Comparison of ENCODE assay signal across 20 cellular contexts in the genomic region with DNA sequence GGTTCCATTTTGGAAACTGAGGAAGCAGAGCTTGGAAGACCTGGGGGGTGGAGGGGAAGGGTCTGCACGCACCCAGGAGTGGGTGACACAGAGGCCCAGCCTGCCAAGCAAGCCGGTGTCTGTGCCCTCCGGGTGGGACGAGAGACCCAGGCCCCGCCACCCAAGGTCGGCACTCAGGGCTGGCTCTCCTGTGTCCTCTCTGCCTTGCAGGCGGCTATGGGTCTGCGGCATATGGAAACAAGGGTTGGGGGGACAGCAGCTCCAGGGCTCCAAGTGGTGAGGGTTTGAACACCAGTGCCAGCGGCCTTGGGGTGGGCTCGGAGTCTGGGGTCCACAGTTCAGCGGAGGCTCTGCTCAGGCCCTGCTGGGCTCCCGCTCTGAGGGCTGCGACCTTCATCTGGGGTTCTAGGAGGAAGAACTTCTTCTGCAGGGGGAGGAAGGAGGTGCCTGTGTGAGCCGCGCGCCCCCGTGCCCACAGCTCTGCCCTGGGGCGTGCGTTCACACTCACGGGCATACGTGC. TPM values are rescaled to one million over a fixed set of nuclear protein-coding genes. Genes with fewer than 3 reads are reported as not detected.
A peak's percentile ranks its signal among the peaks of the same experiment; 100 is the strongest.
DNase-seq lines count a peak whose midpoint lies in the region; ATAC-seq and TF ChIP-seq lines count a peak whose summit lies in the region.
"Had no signal": no experiment of that assay in that cellular context is flagged by ENCODE, and none has a peak within 500 bp of the region (broad histone marks: within the 10 kb centered on the region; RNA-seq: fewer than 3 reads in every experiment).

No MANE protein-coding gene starts in this region.

- no peak for TF ChIP-seq RAD21 in SK-N-SH (IDR thresholded peaks at IDR 0.05; ENCODE audit: low read length)

- H3K4me2 ChIP-seq in SK-N-SH = no peak overlapping the region

- H4K20me1 ChIP-seq in SK-N-SH (ENCODE audit: insufficient read depth) = no peaks in the 10 kb centered on the region

- no peaks in the 10 kb centered on the region for H3K9me2 ChIP-seq in SK-N-SH

- peaks cover 26% of the 10 kb centered on the region for H3K4me1 Mint-ChIP-seq in CD4-positive, alpha-beta T cell (ENCODE audit: low read depth)
- peaks cover 29% of the 10 kb centered on the region for H3K4me1 Mint-ChIP-seq in activated CD4-positive, alpha-beta memory T cell treated with anti-CD3 and anti-CD28 coated beads for 36 hours (ENCODE audit: low read depth)
- H3K4me1 Mint-ChIP-seq in glutamatergic neuron (ENCODE audit: low read depth, unreplicated experiment) = no peaks in the 10 kb centered on the region

- 18% methylated on average over 14 of the region's 21 CpGs for WGBS in SK-N-SH (ENCODE audit: low lambda C conversion rate)

- H3K9me3 Mint-ChIP-seq in CD4-positive, alpha-beta T cell = no peaks in the 10 kb centered on the region
- no peaks in the 10 kb centered on the region for H3K9me3 Mint-ChIP-seq in activated CD4-positive, alpha-beta memory T cell treated with anti-CD3 and anti-CD28 coated beads for 36 hours
- H3K9me3 Mint-ChIP-seq in glutamatergic neuron (ENCODE audit: unreplicated experiment) = peaks cover 2% of the 10 kb centered on the region

- no peaks in the 10 kb centered on the region for H3K79me2 ChIP-seq in SK-N-SH (ENCODE audit: insufficient read depth)

- H3K9me3 ChIP-seq in SK-N-SH = no peaks in the 10 kb centered on the region
- H3K9me3 ChIP-seq in CD4-positive, alpha-beta T cell (ENCODE audit: control insufficient read depth, low read length) = no peaks in the 10 kb centered on the region
- H3K9me3 ChIP-seq: left lung, Peyer's patch, tibial nerve had no signal

- no peaks in the 10 kb centered on the region for H3K27me3 Mint-ChIP-seq in CD4-positive, alpha-beta T cell
- no peaks in the 10 kb centered on the region for H3K27me3 Mint-ChIP-seq in activated CD4-positive, alpha-beta memory T cell treated with anti-CD3 and anti-CD28 coated beads for 36 hours
- peaks cover 2% of the 10 kb centered on the region for H3K27me3 Mint-ChIP-seq in glutamatergic neuron (ENCODE audit: unreplicated experiment)

- no peak overlapping the region for H2AFZ ChIP-seq in SK-N-SH (ENCODE audit: low read depth)

- TF ChIP-seq EP300 in SK-N-SH (IDR thresholded peaks at IDR 0.05; ENCODE audit: borderline replicate concordance in 1 of 2, low read depth in 1 of 2, low read length in 1 of 2) = no peak

- TF ChIP-seq CTCF in SK-N-SH (IDR thresholded peaks at IDR 0.05) (no peak), glutamatergic neuron (IDR thresholded peaks at IDR 0.05; ENCODE audit: partially characterized antibody, unreplicated experiment) (no peak)
- TF ChIP-seq CTCF in CD4-positive, alpha-beta T cell (IDR thresholded peaks at IDR 0.05) = no peak

- H3K4me3 ChIP-seq in SK-N-SH (ENCODE audit: low read depth in 2 of 2, low read length in 1 of 2) = no peak overlapping the region
- H3K4me3 ChIP-seq: left lung had no signal

- DNase-seq in SK-N-SH (no peak), glutamatergic neuron (peak; percentile 14), COLO668 (lab: John Stamatoyannopoulos, UW; ENCODE audit: unreplicated experiment) (no peak), T-helper 9 cell (no peak), amygdala (lab: John Stamatoyannopoulos, UW) (no peak)
- peak in 1 of 10 experiments; percentile 36 for DNase-seq in CD4-positive, alpha-beta T cell
- DNase-seq in activated CD4-positive, alpha-beta memory T cell treated with anti-CD3 and anti-CD28 coated beads for 36 hours = peak; percentile 37
- DNase-seq: 8988T, brain microvascular endothelial cell, foreskin melanocyte, KBM-7, SW 1271 had no signal

- intact Hi-C loops in CD4-positive, alpha-beta T cell (cut with DNase I, micrococcal nuclease) = loop anchor here (1.0 to 5.0 kb wide), 8 partner anchors 22 to 292 kb away; no protein-coding TSS in a partner anchor
- intact Hi-C loops in activated CD4-positive, alpha-beta memory T cell treated with anti-CD3 and anti-CD28 coated beads for 36 hours (cut with micrococcal nuclease) = loop anchor here (1.0 to 2.0 kb wide), 4 partner anchors 16 to 86 kb away; a partner anchor contains a TSS

- no peaks in the 10 kb centered on the region for H3K36me3 ChIP-seq in SK-N-SH (replicated peaks in 1 of 2; ENCODE audit: control insufficient read depth in 1 of 2, insufficient read depth in 2 of 2, low read length in 1 of 2)
- H3K36me3 ChIP-seq: brain microvascular endothelial cell, Peyer's patch, tibial nerve had no signal

- peaks cover 5 to 14% of the 10 kb centered on the region in 2 experiments; a peak in 3 of 4 replicates for H3K4me1 ChIP-seq in SK-N-SH (ENCODE audit: control insufficient read depth in 1 of 2, insufficient read depth in 2 of 2, low read depth in 1 of 2, low read length in 1 of 2)

- POLR2A ChIA-PET in SK-N-SH (lab: Yijun Ruan, JAX) = interaction anchor here (0.8 kb wide), 1 partner anchor 15 kb away, joined by 3 read pairs; no protein-coding TSS in a partner anchor
- POLR2A ChIA-PET in CD4-positive, alpha-beta T cell (lab: Charles Lee) = interaction anchor here (0.8 to 2.1 kb wide), 4 partner anchors 20 to 121 kb away, joined by 3 to 17 read pairs (median 6); no protein-coding TSS in a partner anchor
- POLR2A ChIA-PET in activated CD4-positive, alpha-beta memory T cell treated with anti-CD3 and anti-CD28 coated beads for 36 hours (lab: Charles Lee) = interaction anchor here (0.6 to 3.0 kb wide), 6 partner anchors 11 to 86 kb away, joined by 3 to 47 read pairs (median 8); a partner anchor contains a TSS

- peaks cover 20% of the 10 kb centered on the region for H3F3A ChIP-seq in SK-N-SH (replicated peaks; ENCODE audit: insufficient read depth)

- CTCF ChIA-PET in SK-N-SH (lab: Yijun Ruan, JAX) = interaction anchor here (0.7 to 9.5 kb wide), 24 partner anchors 10 to 291 kb away, joined by 3 to 184 read pairs (median 4); a partner anchor contains a TSS
- CTCF ChIA-PET in CD4-positive, alpha-beta T cell (lab: Charles Lee) = interaction anchor here (1.2 to 1.7 kb wide), 3 partner anchors 37 to 80 kb away, joined by 3 to 6 read pairs (median 4); no protein-coding TSS in a partner anchor
- CTCF ChIA-PET in activated CD4-positive, alpha-beta memory T cell treated with anti-CD3 and anti-CD28 coated beads for 36 hours (lab: Charles Lee) = interaction anchor here (0.6 to 6.1 kb wide), 11 partner anchors 12 to 116 kb away, joined by 3 to 113 read pairs (median 3); a partner anchor contains a TSS

- no peak overlapping the region for H3K9ac ChIP-seq in SK-N-SH

- H3K4me3 Mint-ChIP-seq in CD4-positive, alpha-beta T cell = peak overlapping the region; percentile 67
- H3K4me3 Mint-ChIP-seq in activated CD4-positive, alpha-beta memory T cell treated with anti-CD3 and anti-CD28 coated beads for 36 hours = peak overlapping the region; percentile 80
- H3K4me3 Mint-ChIP-seq in glutamatergic neuron (ENCODE audit: unreplicated experiment) = no peak overlapping the region
- H3K4me3 Mint-ChIP-seq: CD14-positive monocyte had no signal

- peaks cover 17% of the 10 kb centered on the region; the same call in 1 of the 2 replicates for H3K27me3 ChIP-seq in SK-N-SH (ENCODE audit: insufficient read depth)
- H3K27me3 ChIP-seq in CD4-positive, alpha-beta T cell (ENCODE audit: control insufficient read depth, insufficient read depth, low read length) = no peaks in the 10 kb centered on the region
- H3K27me3 ChIP-seq: Peyer's patch had no signal

- no peaks in the 10 kb centered on the region for H3K36me3 Mint-ChIP-seq in CD4-positive, alpha-beta T cell (ENCODE audit: low read depth)
- H3K36me3 Mint-ChIP-seq in activated CD4-positive, alpha-beta memory T cell treated with anti-CD3 and anti-CD28 coated beads for 36 hours = peaks cover 25% of the 10 kb centered on the region
- no peaks in the 10 kb centered on the region for H3K36me3 Mint-ChIP-seq in glutamatergic neuron (ENCODE audit: unreplicated experiment)

- ATAC-seq in SK-N-SH treated with all-trans-retinoic acid at 6 μM for 48 hours = 0 out of 3 replicates have a peak, but pooled peaks have one; percentile 5
- no peak for ATAC-seq in CD4-positive, alpha-beta T cell (ENCODE audit: poor library complexity)

- no peak overlapping the region for H3K27ac ChIP-seq in SK-N-SH (ENCODE audit: low read depth in 2 of 2, low read length in 1 of 2)
- no peak overlapping the region for H3K27ac ChIP-seq in CD4-positive, alpha-beta T cell (ENCODE audit: low read depth, low read length)
- H3K27ac ChIP-seq: brain microvascular endothelial cell, HL-60, left lung, tibial nerve had no signal

- H3K27ac Mint-ChIP-seq in CD4-positive, alpha-beta T cell = peak overlapping the region; percentile 90
- H3K27ac Mint-ChIP-seq in activated CD4-positive, alpha-beta memory T cell treated with anti-CD3 and anti-CD28 coated beads for 36 hours = no peak overlapping the region
- no peak overlapping the region for H3K27ac Mint-ChIP-seq in glutamatergic neuron (ENCODE audit: unreplicated experiment)

RNA-seq across cellular contexts. Expression of a gene that starts 4.6 kb away (rescaled TPM):
- 0.07 TPM in 1 of 2 replicates, not detected in the other for polyA plus RNA-seq in SK-N-SH (2012; rRNA removed)
- 0.16 TPM in 1 of 2 replicates, not detected in the other for polyA plus RNA-seq in SK-N-SH (2012; cell fraction: cytosol; rRNA removed)
- polyA plus RNA-seq in SK-N-SH (2012; cell fraction: nucleus; rRNA removed) = not detected in 2 replicates
- 100 to 1,000 TPM; 225 to 234 TPM for total RNA-seq in CD4-positive, alpha-beta T cell
- 100 to 1,000 TPM; 570 to 574 TPM for total RNA-seq in activated CD4-positive, alpha-beta memory T cell treated with anti-CD3 and anti-CD28 coated beads for 36 hours
- 0.27 TPM for total RNA-seq in glutamatergic neuron (ENCODE audit: unreplicated experiment)

RNA-seq across cellular contexts. Expression of a gene that starts 11.6 kb away (rescaled TPM):
- polyA plus RNA-seq in SK-N-SH (2012; rRNA removed) = 2.1 and 3.8 TPM in 2 replicates
- 0.82 and 1.6 TPM in 2 replicates for polyA plus RNA-seq in SK-N-SH (2012; cell fraction: cytosol; rRNA removed)
- polyA plus RNA-seq in SK-N-SH (2012; cell fraction: nucleus; rRNA removed) = 1.3 and 1.4 TPM in 2 replicates
- total RNA-seq in CD4-positive, alpha-beta T cell = 1 to 10 TPM; 2.1 to 3.1 TPM
- 10 to 100 TPM; 12.2 to 12.7 TPM for total RNA-seq in activated CD4-positive, alpha-beta memory T cell treated with anti-CD3 and anti-CD28 coated beads for 36 hours
- total RNA-seq in glutamatergic neuron (ENCODE audit: unreplicated experiment) = 0.29 TPM

RNA-seq across cellular contexts. Expression of a gene that starts 37.0 kb away (rescaled TPM):
- 0.10 and 0.11 TPM in 2 replicates for polyA plus RNA-seq in SK-N-SH (2012; rRNA removed)
- polyA plus RNA-seq in SK-N-SH (2012; cell fraction: cytosol; rRNA removed) = 0.08 and 0.12 TPM in 2 replicates
- 0.08 and 0.11 TPM in 2 replicates for polyA plus RNA-seq in SK-N-SH (2012; cell fraction: nucleus; rRNA removed)
- not detected for total RNA-seq in CD4-positive, alpha-beta T cell
- total RNA-seq in activated CD4-positive, alpha-beta memory T cell treated with anti-CD3 and anti-CD28 coated beads for 36 hours = not detected
- total RNA-seq in glutamatergic neuron (ENCODE audit: unreplicated experiment) = not detected
- total RNA-seq: left lung, mucosa of gallbladder, osteocyte, Peyer's patch, tibial nerve had no signal
- polyA plus RNA-seq: CD14-positive monocyte had no signal

RNA-seq across cellular contexts. Expression of a gene that starts 48.5 kb away (rescaled TPM):
- 133 and 216 TPM in 2 replicates for polyA plus RNA-seq in SK-N-SH (2012; rRNA removed)
- 121 and 170 TPM in 2 replicates for polyA plus RNA-seq in SK-N-SH (2012; cell fraction: cytosol; rRNA removed)
- 670 and 707 TPM in 2 replicates for polyA plus RNA-seq in SK-N-SH (2012; cell fraction: nucleus; rRNA removed)
- 100 to 1,000 TPM; 277 to 286 TPM for total RNA-seq in CD4-positive, alpha-beta T cell
- 100 to 1,000 TPM; 110 to 111 TPM for total RNA-seq in activated CD4-positive, alpha-beta memory T cell treated with anti-CD3 and anti-CD28 coated beads for 36 hours
- total RNA-seq in glutamatergic neuron (ENCODE audit: unreplicated experiment) = 211 TPM

RNA-seq across cellular contexts. Expression of a gene that starts 49.6 kb away (rescaled TPM):
- not detected in 2 replicates for polyA plus RNA-seq in SK-N-SH (2012; rRNA removed)
- polyA plus RNA-seq in SK-N-SH (2012; cell fraction: cytosol; rRNA removed) = not detected in 2 replicates
- not detected in 2 replicates for polyA plus RNA-seq in SK-N-SH (2012; cell fraction: nucleus; rRNA removed)
- total RNA-seq in CD4-positive, alpha-beta T cell = not detected
- not detected for total RNA-seq in activated CD4-positive, alpha-beta memory T cell treated with anti-CD3 and anti-CD28 coated beads for 36 hours
- total RNA-seq in glutamatergic neuron (ENCODE audit: unreplicated experiment) = 7.2 TPM
- total RNA-seq: left lung, mucosa of gallbladder, osteocyte, Peyer's patch had no signal
- polyA plus RNA-seq: CD14-positive monocyte had no signal

Comparison
In these comparisons a context has a peak if more than half of its experiments do, and no peak if none do; other contexts are left out.
1. DNase-seq: peak in activated CD4-positive, alpha-beta memory T cell treated with anti-CD3 and anti-CD28 coated beads for 36 hours (single experiment) and glutamatergic neuron (single experiment); none in SK-N-SH (single experiment), COLO668 (single experiment), T-helper 9 cell (single experiment) and amygdala (0 of 56).
2. RNA of a gene that starts 4.6 kb away (total RNA-seq): 570 to 574 TPM in activated CD4-positive, alpha-beta memory T cell treated with anti-CD3 and anti-CD28 coated beads for 36 hours and 225 to 234 TPM in CD4-positive, alpha-beta T cell; 0.27 TPM in glutamatergic neuron (single experiment); every median in the first group is over 100 times any median in the second.